In the genomic region with DNA sequence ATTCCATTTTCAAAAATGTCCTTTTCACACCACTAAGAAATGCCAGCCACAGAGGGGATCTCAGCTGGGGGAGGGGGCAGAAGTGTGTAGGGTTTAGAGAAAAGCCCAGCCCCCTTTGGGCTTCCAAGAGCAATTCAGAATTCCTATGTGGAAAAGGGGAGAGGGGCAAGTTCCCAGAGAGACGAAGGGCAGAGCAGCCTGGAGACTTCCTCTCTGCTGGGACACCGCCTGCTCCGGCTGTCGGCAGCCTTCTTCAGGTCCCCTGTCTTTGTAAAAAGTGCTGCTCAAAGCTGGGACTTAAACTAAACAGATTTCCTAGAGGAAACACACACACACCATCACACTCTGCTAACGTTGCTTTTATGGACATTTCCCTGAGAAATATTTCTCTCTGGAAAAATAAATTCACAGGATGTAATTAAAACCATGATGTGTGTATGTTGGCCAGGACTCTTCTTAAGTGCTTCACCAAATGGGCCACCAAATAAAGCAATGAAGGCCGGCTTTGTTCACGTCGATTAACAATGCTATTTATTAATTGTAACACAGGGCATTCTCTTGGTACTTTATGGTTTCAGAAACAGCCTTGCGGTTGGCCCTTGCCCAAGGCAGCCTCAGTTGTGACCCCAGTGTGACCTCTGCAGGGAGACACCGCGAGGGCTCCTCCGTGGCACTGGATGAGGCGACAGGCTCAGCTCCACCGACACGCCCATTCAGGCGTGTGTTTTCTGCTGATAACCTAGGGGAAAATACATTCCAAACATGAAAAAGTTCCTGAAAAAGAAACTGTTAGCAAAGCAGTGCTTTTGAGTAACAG, we compare ENCODE assay signal across 1 cellular context.
TF ChIP-seq lines count a peak whose summit lies in the region.

No MANE protein-coding gene starts in this region.

TF ChIP-seq in K562, 482 proteins besides CTCF, POLR2A, EP300 and RAD21 (continued from another document and continues in another):
- TF ChIP-seq, protein P1, sequence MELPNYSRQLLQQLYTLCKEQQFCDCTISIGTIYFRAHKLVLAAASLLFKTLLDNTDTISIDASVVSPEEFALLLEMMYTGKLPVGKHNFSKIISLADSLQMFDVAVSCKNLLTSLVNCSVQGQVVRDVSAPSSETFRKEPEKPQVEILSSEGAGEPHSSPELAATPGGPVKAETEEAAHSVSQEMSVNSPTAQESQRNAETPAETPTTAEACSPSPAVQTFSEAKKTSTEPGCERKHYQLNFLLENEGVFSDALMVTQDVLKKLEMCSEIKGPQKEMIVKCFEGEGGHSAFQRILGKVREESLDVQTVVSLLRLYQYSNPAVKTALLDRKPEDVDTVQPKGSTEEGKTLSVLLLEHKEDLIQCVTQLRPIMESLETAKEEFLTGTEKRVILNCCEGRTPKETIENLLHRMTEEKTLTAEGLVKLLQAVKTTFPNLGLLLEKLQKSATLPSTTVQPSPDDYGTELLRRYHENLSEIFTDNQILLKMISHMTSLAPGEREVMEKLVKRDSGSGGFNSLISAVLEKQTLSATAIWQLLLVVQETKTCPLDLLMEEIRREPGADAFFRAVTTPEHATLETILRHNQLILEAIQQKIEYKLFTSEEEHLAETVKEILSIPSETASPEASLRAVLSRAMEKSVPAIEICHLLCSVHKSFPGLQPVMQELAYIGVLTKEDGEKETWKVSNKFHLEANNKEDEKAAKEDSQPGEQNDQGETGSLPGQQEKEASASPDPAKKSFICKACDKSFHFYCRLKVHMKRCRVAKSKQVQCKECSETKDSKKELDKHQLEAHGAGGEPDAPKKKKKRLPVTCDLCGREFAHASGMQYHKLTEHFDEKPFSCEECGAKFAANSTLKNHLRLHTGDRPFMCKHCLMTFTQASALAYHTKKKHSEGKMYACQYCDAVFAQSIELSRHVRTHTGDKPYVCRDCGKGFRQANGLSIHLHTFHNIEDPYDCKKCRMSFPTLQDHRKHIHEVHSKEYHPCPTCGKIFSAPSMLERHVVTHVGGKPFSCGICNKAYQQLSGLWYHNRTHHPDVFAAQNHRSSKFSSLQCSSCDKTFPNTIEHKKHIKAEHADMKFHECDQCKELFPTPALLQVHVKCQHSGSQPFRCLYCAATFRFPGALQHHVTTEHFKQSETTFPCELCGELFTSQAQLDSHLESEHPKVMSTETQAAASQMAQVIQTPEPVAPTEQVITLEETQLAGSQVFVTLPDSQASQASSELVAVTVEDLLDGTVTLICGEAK (IDR thresholded peaks at IDR 0.05) = no peak
- TF ChIP-seq, protein P1 (CRISPR knock-in tag; IDR thresholded peaks at IDR 0.05) = no peak
- TF ChIP-seq, protein P2, sequence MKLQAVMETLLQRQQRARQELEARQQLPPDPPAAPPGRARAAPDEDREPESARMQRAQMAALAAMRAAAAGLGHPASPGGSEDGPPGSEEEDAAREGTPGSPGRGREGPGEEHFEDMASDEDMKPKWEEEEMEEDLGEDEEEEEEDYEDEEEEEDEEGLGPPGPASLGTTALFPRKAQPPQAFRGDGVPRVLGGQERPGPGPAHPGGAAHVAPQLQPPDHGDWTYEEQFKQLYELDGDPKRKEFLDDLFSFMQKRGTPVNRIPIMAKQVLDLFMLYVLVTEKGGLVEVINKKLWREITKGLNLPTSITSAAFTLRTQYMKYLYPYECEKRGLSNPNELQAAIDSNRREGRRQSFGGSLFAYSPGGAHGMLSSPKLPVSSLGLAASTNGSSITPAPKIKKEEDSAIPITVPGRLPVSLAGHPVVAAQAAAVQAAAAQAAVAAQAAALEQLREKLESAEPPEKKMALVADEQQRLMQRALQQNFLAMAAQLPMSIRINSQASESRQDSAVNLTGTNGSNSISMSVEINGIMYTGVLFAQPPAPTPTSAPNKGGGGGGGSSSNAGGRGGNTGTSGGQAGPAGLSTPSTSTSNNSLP (IDR thresholded peaks at IDR 0.05; ENCODE audit: borderline replicate concordance, low read depth, low read length) = no peak
- 0 out of 2 replicates have a peak, but pooled peaks have one; percentile 3 for TF ChIP-seq KDM2B (CRISPR knock-in tag; IDR thresholded peaks at IDR 0.05)
- TF ChIP-seq, protein P3, sequence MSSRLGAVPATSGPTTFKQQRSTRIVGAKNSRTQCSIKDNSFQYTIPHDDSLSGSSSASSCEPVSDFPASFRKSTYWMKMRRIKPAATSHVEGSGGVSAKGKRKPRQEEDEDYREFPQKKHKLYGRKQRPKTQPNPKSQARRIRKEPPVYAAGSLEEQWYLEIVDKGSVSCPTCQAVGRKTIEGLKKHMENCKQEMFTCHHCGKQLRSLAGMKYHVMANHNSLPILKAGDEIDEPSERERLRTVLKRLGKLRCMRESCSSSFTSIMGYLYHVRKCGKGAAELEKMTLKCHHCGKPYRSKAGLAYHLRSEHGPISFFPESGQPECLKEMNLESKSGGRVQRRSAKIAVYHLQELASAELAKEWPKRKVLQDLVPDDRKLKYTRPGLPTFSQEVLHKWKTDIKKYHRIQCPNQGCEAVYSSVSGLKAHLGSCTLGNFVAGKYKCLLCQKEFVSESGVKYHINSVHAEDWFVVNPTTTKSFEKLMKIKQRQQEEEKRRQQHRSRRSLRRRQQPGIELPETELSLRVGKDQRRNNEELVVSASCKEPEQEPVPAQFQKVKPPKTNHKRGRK (tag; IDR thresholded peaks at IDR 0.05) = no peak
- TF ChIP-seq NBN (IDR thresholded peaks at IDR 0.05; ENCODE audit: low read depth) = peak; percentile 31; the same call in 1 of the 2 replicates
- TF ChIP-seq TEAD4 (IDR thresholded peaks at IDR 0.05; ENCODE audit: low read length) = peak; percentile 83
- no peak for TF ChIP-seq TEAD4 (CRISPR knock-in tag; IDR thresholded peaks at IDR 0.05; ENCODE audit: borderline replicate concordance)
- no peak for TF ChIP-seq HMG20B (CRISPR knock-in tag; IDR thresholded peaks at IDR 0.05)
- no peak for TF ChIP-seq ADNP (tag; IDR thresholded peaks at IDR 0.05)
- no peak; the same call in 1 of the 2 replicates for TF ChIP-seq CC2D1A (IDR thresholded peaks at IDR 0.05)
- no peak for TF ChIP-seq HEY1 (CRISPR knock-in tag; IDR thresholded peaks at IDR 0.05; ENCODE audit: borderline replicate concordance)
- no peak for TF ChIP-seq ARHGAP35 (IDR thresholded peaks at IDR 0.05; ENCODE audit: partially characterized antibody)
- TF ChIP-seq BRD9 (IDR thresholded peaks at IDR 0.05; ENCODE audit: low read depth, partially characterized antibody) = no peak
- no peak for TF ChIP-seq JUN (IDR thresholded peaks at IDR 0.05; ENCODE audit: borderline replicate concordance, low read depth, low read length)
- TF ChIP-seq JUN (CRISPR knock-in tag; IDR thresholded peaks at IDR 0.05; ENCODE audit: borderline replicate concordance) = no peak
- no peak for TF ChIP-seq ZKSCAN8 (CRISPR knock-in tag; IDR thresholded peaks at IDR 0.05)
- no peak for TF ChIP-seq XRCC4 (IDR thresholded peaks at IDR 0.05; ENCODE audit: extremely low read depth, insufficient read depth, insufficient read length)
- TF ChIP-seq FOXM1 (IDR thresholded peaks at IDR 0.05; ENCODE audit: low read depth) = no peak
- TF ChIP-seq FOXM1 (CRISPR knock-in tag; IDR thresholded peaks at IDR 0.05; ENCODE audit: low read depth) = no peak
- TF ChIP-seq, protein P4, sequence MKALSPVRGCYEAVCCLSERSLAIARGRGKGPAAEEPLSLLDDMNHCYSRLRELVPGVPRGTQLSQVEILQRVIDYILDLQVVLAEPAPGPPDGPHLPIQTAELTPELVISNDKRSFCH (CRISPR knock-in tag; IDR thresholded peaks at IDR 0.05) = no peak
- TF ChIP-seq, protein P4 (tag; IDR thresholded peaks at IDR 0.05) = no peak
- TF ChIP-seq CHD1 (IDR thresholded peaks at IDR 0.05; ENCODE audit: low read length) = no peak
- no peak for TF ChIP-seq SMARCA5 (IDR thresholded peaks at IDR 0.05)
- no peak for TF ChIP-seq KAT2B (IDR thresholded peaks at IDR 0.05; ENCODE audit: low read depth, low read length)
- TF ChIP-seq, protein P5, sequence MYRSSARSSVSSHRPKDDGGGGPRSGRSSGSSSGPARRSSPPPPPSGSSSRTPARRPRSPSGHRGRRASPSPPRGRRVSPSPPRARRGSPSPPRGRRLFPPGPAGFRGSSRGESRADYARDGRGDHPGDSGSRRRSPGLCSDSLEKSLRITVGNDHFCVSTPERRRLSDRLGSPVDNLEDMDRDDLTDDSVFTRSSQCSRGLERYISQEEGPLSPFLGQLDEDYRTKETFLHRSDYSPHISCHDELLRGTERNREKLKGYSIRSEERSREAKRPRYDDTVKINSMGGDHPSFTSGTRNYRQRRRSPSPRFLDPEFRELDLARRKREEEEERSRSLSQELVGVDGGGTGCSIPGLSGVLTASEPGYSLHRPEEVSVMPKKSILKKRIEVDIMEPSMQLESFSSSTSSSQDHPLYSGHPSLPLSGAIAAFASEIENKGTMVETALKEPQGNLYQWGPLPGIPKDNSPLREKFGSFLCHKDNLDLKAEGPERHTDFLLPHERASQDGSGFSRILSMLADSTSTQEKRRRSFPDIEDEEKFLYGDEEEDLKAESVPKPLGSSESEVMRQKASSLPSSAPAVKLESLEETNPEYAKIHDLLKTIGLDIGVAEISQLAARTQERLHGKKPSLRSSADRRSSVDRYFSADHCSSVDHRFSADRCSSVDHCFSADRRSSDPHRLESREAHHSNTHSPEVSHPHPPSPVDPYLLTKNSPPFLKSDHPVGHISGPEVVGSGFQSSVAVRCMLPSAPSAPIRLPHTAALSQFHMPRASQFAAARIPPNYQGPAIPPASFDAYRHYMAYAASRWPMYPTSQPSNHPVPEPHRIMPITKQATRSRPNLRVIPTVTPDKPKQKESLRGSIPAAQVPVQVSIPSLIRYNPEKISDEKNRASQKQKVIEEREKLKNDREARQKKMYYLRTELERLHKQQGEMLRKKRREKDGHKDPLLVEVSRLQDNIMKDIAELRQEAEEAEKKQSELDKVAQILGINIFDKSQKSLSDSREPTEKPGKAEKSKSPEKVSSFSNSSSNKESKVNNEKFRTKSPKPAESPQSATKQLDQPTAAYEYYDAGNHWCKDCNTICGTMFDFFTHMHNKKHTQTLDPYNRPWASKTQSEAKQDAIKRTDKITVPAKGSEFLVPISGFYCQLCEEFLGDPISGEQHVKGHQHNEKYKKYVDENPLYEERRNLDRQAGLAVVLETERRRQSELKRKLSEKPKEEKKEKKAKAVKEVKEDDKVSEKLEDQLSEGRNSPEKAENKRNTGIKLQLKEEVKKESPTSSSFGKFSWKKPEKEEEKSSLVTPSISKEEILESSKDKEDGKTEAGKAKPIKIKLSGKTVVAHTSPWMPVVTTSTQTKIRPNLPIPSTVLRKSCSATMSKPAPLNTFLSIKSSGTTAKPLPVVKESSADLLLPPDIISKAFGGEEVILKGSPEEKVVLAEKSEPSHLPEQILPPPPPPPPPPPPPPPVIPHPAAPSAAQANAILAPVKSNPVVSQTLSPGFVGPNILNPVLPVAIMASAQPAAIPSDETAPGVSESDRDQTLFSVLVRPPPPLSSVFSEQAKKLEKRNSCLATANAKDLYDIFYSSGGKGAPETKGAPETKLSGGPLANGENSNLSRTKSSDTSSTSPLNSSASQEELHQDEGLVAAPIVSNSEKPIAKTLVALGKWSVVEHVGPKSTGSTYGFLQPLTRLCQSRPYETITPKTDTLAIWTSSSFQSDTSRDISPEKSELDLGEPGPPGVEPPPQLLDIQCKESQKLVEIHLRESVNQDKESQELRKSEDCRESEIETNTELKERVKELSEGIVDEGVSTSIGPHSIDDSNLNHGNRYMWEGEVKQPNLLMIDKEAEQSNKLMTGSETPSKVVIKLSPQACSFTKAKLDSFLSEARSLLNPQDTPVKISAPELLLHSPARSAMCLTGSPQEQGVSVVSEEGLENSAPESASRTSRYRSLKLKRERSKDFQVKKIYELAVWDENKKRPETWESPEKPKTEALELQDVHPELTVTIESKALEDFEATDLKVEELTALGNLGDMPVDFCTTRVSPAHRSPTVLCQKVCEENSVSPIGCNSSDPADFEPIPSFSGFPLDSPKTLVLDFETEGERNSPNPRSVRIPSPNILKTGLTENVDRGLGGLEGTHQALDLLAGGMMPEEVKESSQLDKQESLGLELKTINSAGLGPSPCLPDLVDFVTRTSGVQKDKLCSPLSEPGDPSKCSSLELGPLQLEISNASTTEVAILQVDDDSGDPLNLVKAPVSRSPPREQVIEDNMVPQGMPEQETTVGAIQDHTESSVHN (IDR thresholded peaks at IDR 0.05; ENCODE audit: borderline replicate concordance in 1 of 2, low read depth in 1 of 2) = no peak
- TF ChIP-seq JUNB (CRISPR knock-in tag; conservative IDR thresholded peaks at IDR 0.05) = no peak
- TF ChIP-seq PRPF4 (IDR thresholded peaks at IDR 0.05; ENCODE audit: insufficient read depth, low read depth, low read length, poor library complexity, severe bottlenecking) = no peak
- TF ChIP-seq HCFC1 (IDR thresholded peaks at IDR 0.05; ENCODE audit: low read depth, low read length) = no peak
- 0 out of 2 replicates have a peak, but pooled peaks have one; percentile 43 for TF ChIP-seq POLR2G (IDR thresholded peaks at IDR 0.05; ENCODE audit: low read depth, low read length)
- TF ChIP-seq MYNN (IDR thresholded peaks at IDR 0.05) = 0 out of 2 replicates have a peak, but pooled peaks have one; percentile 42
- no peak for TF ChIP-seq MYNN (CRISPR knock-in tag; IDR thresholded peaks at IDR 0.05)
- TF ChIP-seq, protein P6, sequence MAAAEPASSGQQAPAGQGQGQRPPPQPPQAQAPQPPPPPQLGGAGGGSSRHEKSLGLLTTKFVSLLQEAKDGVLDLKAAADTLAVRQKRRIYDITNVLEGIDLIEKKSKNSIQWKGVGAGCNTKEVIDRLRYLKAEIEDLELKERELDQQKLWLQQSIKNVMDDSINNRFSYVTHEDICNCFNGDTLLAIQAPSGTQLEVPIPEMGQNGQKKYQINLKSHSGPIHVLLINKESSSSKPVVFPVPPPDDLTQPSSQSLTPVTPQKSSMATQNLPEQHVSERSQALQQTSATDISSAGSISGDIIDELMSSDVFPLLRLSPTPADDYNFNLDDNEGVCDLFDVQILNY (CRISPR knock-in tag; IDR thresholded peaks at IDR 0.05) = no peak
